ENCODE assay signal across 35 cellular contexts in the genomic region with DNA sequence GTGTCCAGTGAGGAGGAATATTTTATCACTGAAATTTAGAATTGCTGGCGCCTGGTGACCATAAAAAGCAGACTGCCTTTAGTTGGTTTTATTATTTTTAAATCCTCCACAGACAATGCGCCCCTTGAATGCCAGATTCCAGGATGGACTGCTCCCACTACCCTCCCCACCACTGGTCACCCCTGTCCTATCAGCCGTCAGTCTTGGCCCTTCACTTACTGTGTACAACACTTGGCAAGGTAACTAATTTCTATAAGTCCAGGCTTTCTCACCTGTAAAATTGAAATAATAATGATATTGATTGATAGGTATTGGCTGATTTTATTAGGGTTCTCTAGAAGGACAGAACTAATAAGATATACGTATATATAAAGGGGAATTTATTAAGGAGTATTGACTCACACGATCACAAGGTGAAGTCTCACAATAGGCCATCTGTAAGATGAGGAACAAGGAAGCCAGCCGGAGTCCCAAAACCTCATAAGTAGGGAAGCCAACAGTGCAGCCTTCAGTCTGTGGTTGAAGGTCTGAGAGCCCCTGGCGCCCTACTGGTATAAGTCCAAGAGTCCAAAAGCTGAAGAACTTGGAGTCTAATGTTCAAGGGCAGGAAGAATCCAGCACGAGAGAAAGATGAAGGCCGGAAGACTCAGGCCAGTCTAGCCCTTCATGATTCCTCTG. TPM values are rescaled to one million over a fixed set of nuclear protein-coding genes. Genes with fewer than 3 reads are reported as not detected.
"Had no signal": no experiment of that assay in that cellular context is flagged by ENCODE, and none has a peak within 500 bp of the region (broad histone marks: within the 10 kb centered on the region; RNA-seq: fewer than 3 reads in every experiment).

No MANE protein-coding gene starts in this region.

- H3K9me3 ChIP-seq: colonic mucosa, esophagus muscularis mucosa, gastroesophageal sphincter, heart left ventricle, psoas muscle, spleen, testis, tibial artery had no signal

- ATAC-seq: foreskin keratinocyte; gastroesophageal sphincter; heart left ventricle; left lobe of liver; naive thymus-derived CD4-positive, alpha-beta T cell; psoas muscle; right cardiac atrium; stimulated activated memory B cell treated with anti-CD40 and anti-IgM and Interleukin-4, amounts not matched to agents 10 μg/mL and 1 μg/mL and 100 μg/mL, for 72 hours; stimulated activated naive CD8-positive, alpha-beta T cell treated with anti-CD3 and anti-CD28 coated beads, Interleukin-15, Interleukin-2, amounts not matched to agents 100 U/mL and 50 U/mL, for 24 hours had no signal

- H3K4me3 ChIP-seq: colonic mucosa, esophagus muscularis mucosa, gastroesophageal sphincter, heart left ventricle, hepatocyte, lung, psoas muscle, skin epidermis, spleen, testis, tibial artery had no signal

- H3K27me3 ChIP-seq: colonic mucosa, foreskin keratinocyte, hepatocyte, spleen, testis had no signal

- H3K4me1 ChIP-seq: colonic mucosa, foreskin keratinocyte, gastroesophageal sphincter, psoas muscle, testis, tibial artery had no signal

- H3K27me3 Mint-ChIP-seq: stimulated activated memory B cell treated with anti-CD40 and anti-IgM and Interleukin-4, amounts not matched to agents 10 μg/mL and 1 μg/mL and 100 μg/mL, for 72 hours had no signal

- H2AFZ ChIP-seq: hepatocyte had no signal

- H3K36me3 ChIP-seq: colonic mucosa, esophagus muscularis mucosa, gastroesophageal sphincter, heart left ventricle, tibial artery had no signal

- DNase-seq: colonic mucosa; effector CD8-positive, alpha-beta T cell; foreskin keratinocyte; heart left ventricle; kidney; mesendoderm; midbrain; naive thymus-derived CD4-positive, alpha-beta T cell; nephron progenitor cell; nucleus accumbens; posterior cingulate gyrus; psoas muscle; right cardiac atrium; spleen; stimulated activated CD4-positive, alpha-beta T cell treated with anti-CD3 and anti-CD28 coated beads, Interleukin-4, amount 100 ng/mL, for 4 hours; stimulated activated naive CD8-positive, alpha-beta T cell treated with anti-CD3 and anti-CD28 coated beads, Interleukin-15, Interleukin-2, amounts not matched to agents 100 U/mL and 50 U/mL, for 24 hours; substantia nigra; testis; tibial artery had no signal

- H3K4me3 Mint-ChIP-seq: dendritic cell treated with granulocyte-macrophage colony-stimulating factor and Interleukin-4, amounts not matched to agents 40 ng/mL and 50 ng/mL, for 4 days; naive thymus-derived CD4-positive, alpha-beta T cell; nephron progenitor cell; stimulated activated memory B cell treated with anti-CD40 and anti-IgM and Interleukin-4, amounts not matched to agents 10 μg/mL and 1 μg/mL and 100 μg/mL, for 72 hours; type B pancreatic cell had no signal

- H3K36me3 Mint-ChIP-seq: naive thymus-derived CD4-positive, alpha-beta T cell; type B pancreatic cell had no signal

- H3K27ac Mint-ChIP-seq: dendritic cell treated with granulocyte-macrophage colony-stimulating factor and Interleukin-4, amounts not matched to agents 40 ng/mL and 50 ng/mL, for 4 days; naive thymus-derived CD4-positive, alpha-beta T cell; type B pancreatic cell had no signal

- H3K4me2 ChIP-seq: hepatocyte had no signal

- H3K9me3 Mint-ChIP-seq: dendritic cell treated with granulocyte-macrophage colony-stimulating factor and Interleukin-4, amounts not matched to agents 40 ng/mL and 50 ng/mL, for 4 days; naive thymus-derived CD4-positive, alpha-beta T cell; nephron progenitor cell; stimulated activated memory B cell treated with anti-CD40 and anti-IgM and Interleukin-4, amounts not matched to agents 10 μg/mL and 1 μg/mL and 100 μg/mL, for 72 hours; type B pancreatic cell had no signal

- H3K27ac ChIP-seq: colonic mucosa, esophagus muscularis mucosa, foreskin keratinocyte, gastroesophageal sphincter, heart left ventricle, hepatocyte, psoas muscle, skin epidermis, spleen, testis, tibial artery had no signal

- H3K79me2 ChIP-seq: hepatocyte had no signal

RNA-seq across cellular contexts. Expression of a gene that starts 17.8 kb away (rescaled TPM):
- total RNA-seq: endothelial cell of umbilical vein, fibroblast of lung, foreskin keratinocyte, hepatocyte, osteocyte had no signal
- polyA plus RNA-seq: endothelial cell of umbilical vein; fibroblast of lung; foreskin keratinocyte; naive thymus-derived CD4-positive, alpha-beta T cell; right cardiac atrium had no signal

RNA-seq across cellular contexts. Expression of a gene that starts 46.4 kb away (rescaled TPM):
- total RNA-seq: endothelial cell of umbilical vein, epithelial cell of proximal tubule, esophagus muscularis mucosa, fibroblast of lung, foreskin keratinocyte, gastroesophageal sphincter, heart left ventricle, hepatocyte, left lobe of liver, liver, lung, osteocyte, psoas muscle, renal cortical epithelial cell, right cardiac atrium, spleen, testis, urinary bladder had no signal
- polyA plus RNA-seq: endothelial cell of umbilical vein; fibroblast of lung; foreskin keratinocyte; heart left ventricle; hepatocyte; liver; lung; naive thymus-derived CD4-positive, alpha-beta T cell; psoas muscle; spleen; urinary bladder had no signal

RNA-seq across cellular contexts. Expression of a gene that starts 47.1 kb away (rescaled TPM):
- total RNA-seq: endothelial cell of umbilical vein; epithelial cell of proximal tubule; fibroblast of lung; gastroesophageal sphincter; left lobe of liver; naive thymus-derived CD4-positive, alpha-beta T cell; osteocyte had no signal
- polyA plus RNA-seq: fibroblast of lung; heart left ventricle; naive thymus-derived CD4-positive, alpha-beta T cell; right cardiac atrium had no signal
